Comparison of ENCODE assay signal across 8 cellular contexts in genomic region chr20:6007094-6007528, GRCh38. TPM values are rescaled to one million over a fixed set of nuclear protein-coding genes. Genes with fewer than 3 reads are reported as not detected.
DNase-seq lines count a peak whose midpoint lies in the region; ATAC-seq and TF ChIP-seq lines count a peak whose summit lies in the region.

No MANE protein-coding gene starts in this region.

- ATAC-seq in Right ventricle myocardium superior (ENCODE audit: poor library complexity) (no peak), HG03196 (IDR thresholded peaks at IDR 0.05; ENCODE audit: unreplicated experiment) (no peak), HG02884 (IDR thresholded peaks at IDR 0.05; ENCODE audit: unreplicated experiment) (no peak)
- ATAC-seq in activated naive CD8-positive, alpha-beta T cell treated with anti-CD3 and anti-CD28 coated beads, Interleukin-2, amount 50 U/mL, for 24 hours, result no peak

- no peaks in the 10 kb centered on the region for H3K9me3 Mint-ChIP-seq in activated naive CD8-positive, alpha-beta T cell treated with anti-CD3 and anti-CD28 coated beads, Interleukin-2, amount 50 U/mL, for 24 hours

- no peak for TF ChIP-seq POLR2A in uterus (IDR thresholded peaks at IDR 0.05)

- TF ChIP-seq CTCF in cardiac muscle cell (IDR thresholded peaks at IDR 0.05; ENCODE audit: low read depth, low read length) (no peak), liver (IDR thresholded peaks at IDR 0.05; ENCODE audit: low read depth, low read length, missing input control) (no peak), uterus (IDR thresholded peaks at IDR 0.05) (no peak)

- H3K4me3 Mint-ChIP-seq in activated naive CD8-positive, alpha-beta T cell treated with anti-CD3 and anti-CD28 coated beads, Interleukin-2, amount 50 U/mL, for 24 hours, result peak overlapping the region; percentile 95

- 7% methylated on average over 4 of the region's 4 CpGs for WGBS in liver

- no peak for TF ChIP-seq RAD21 in liver (IDR thresholded peaks at IDR 0.05)

- H3K36me3 ChIP-seq in cardiac muscle cell (peaks cover 26% of the 10 kb centered on the region), liver (ENCODE audit: control insufficient read depth in 4 of 4, insufficient read depth in 3 of 4, low read depth in 1 of 4, low read length in 3 of 4) (peaks cover 6 to 16% (median 11%) of the 10 kb centered on the region in 4 donors), uterus (no peaks in the 10 kb centered on the region)

- H3K4me1 ChIP-seq in cardiac muscle cell (ENCODE audit: low read depth) (peaks cover 13% of the 10 kb centered on the region), liver (ENCODE audit: control insufficient read depth in 4 of 4, insufficient read depth in 4 of 4, low read length in 3 of 4) (peaks cover 1 to 36% (median 28%) of the 10 kb centered on the region in 4 donors), uterus (no peaks in the 10 kb centered on the region)

- H3K9me3 ChIP-seq in cardiac muscle cell (ENCODE audit: low read depth), result no peaks in the 10 kb centered on the region
- H3K9me3 ChIP-seq in liver (ENCODE audit: control insufficient read depth in 4 of 4, low read length in 3 of 4), result no peaks in the 10 kb centered on the region
- H3K9me3 ChIP-seq in uterus, result no peaks in the 10 kb centered on the region

- H3K4me1 Mint-ChIP-seq in activated naive CD8-positive, alpha-beta T cell treated with anti-CD3 and anti-CD28 coated beads, Interleukin-2, amount 50 U/mL, for 24 hours, result peaks cover 27% of the 10 kb centered on the region

- no peaks in the 10 kb centered on the region for H3K27me3 ChIP-seq in cardiac muscle cell
- H3K27me3 ChIP-seq in liver (ENCODE audit: control insufficient read depth in 4 of 4, insufficient read depth in 4 of 4, low read length in 3 of 4), result no peaks in the 10 kb centered on the region
- no peaks in the 10 kb centered on the region for H3K27me3 ChIP-seq in uterus

- DNase-seq in cardiac muscle cell (ENCODE audit: low read depth in 1 of 2, low spot score in 1 of 2) (no peak), Right ventricle myocardium superior (no peak), uterus (no peak), NOMO-1 treated with DMSO at 0.1 percent for 48 hours (lab: John Stamatoyannopoulos, UW; ENCODE audit: unreplicated experiment) (no peak)
- no peak for DNase-seq in activated naive CD8-positive, alpha-beta T cell treated with anti-CD3 and anti-CD28 coated beads, Interleukin-2, amount 50 U/mL, for 24 hours

- peaks cover 25% of the 10 kb centered on the region for H3K36me3 Mint-ChIP-seq in activated naive CD8-positive, alpha-beta T cell treated with anti-CD3 and anti-CD28 coated beads, Interleukin-2, amount 50 U/mL, for 24 hours (ENCODE audit: low read depth)

- no peaks in the 10 kb centered on the region for H3K27me3 Mint-ChIP-seq in activated naive CD8-positive, alpha-beta T cell treated with anti-CD3 and anti-CD28 coated beads, Interleukin-2, amount 50 U/mL, for 24 hours

- H3K9ac ChIP-seq in liver (ENCODE audit: low read depth in 1 of 2, low read length in 2 of 2), result peak overlapping the region; percentile 85 to 96

- peak overlapping the region; percentile 90 for H3K27ac Mint-ChIP-seq in activated naive CD8-positive, alpha-beta T cell treated with anti-CD3 and anti-CD28 coated beads, Interleukin-2, amount 50 U/mL, for 24 hours

- intact Hi-C loops in Right ventricle myocardium superior (cut with DNase I), result no loop called here
- intact Hi-C loops in uterus (cut with DNase I; ENCODE audit: low total_unique reads), result no loop called here

- H3K27ac ChIP-seq in cardiac muscle cell (peak overlapping the region; percentile 95), liver (ENCODE audit: low read depth in 1 of 2, low read length in 2 of 2) (peak overlapping the region; percentile 54 to 84), uterus (peak overlapping the region; percentile 20 to 82)

- H3K4me3 ChIP-seq in cardiac muscle cell (peak overlapping the region; percentile 81), liver (ENCODE audit: low read depth in 1 of 3, low read length in 3 of 3) (peak overlapping the region; percentile 88 to 99 (median 95)), uterus (peak overlapping the region; percentile 30 to 90)

TF ChIP-seq in liver, 16 proteins besides CTCF, POLR2A, EP300 and RAD21:
- TF ChIP-seq TAF1 (conservative IDR thresholded peaks at IDR 0.05), result no peak
- TF ChIP-seq RXRA (IDR thresholded peaks at IDR 0.05), result no peak
- TF ChIP-seq, protein P1, sequence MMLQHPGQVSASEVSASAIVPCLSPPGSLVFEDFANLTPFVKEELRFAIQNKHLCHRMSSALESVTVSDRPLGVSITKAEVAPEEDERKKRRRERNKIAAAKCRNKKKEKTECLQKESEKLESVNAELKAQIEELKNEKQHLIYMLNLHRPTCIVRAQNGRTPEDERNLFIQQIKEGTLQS (IDR thresholded peaks at IDR 0.05), result no peak
- no peak for TF ChIP-seq HNF4G (IDR thresholded peaks at IDR 0.05)
- no peak for TF ChIP-seq GABPA (IDR thresholded peaks at IDR 0.05 in 1 of 2, conservative IDR thresholded peaks at IDR 0.05 in 1 of 2)
- no peak for TF ChIP-seq FOXA2 (IDR thresholded peaks at IDR 0.05)
- TF ChIP-seq HNF4A (conservative IDR thresholded peaks at IDR 0.05), result no peak
- TF ChIP-seq YY1 (IDR thresholded peaks at IDR 0.05), result no peak
- TF ChIP-seq JUND (IDR thresholded peaks at IDR 0.05), result no peak
- TF ChIP-seq EGR1 (IDR thresholded peaks at IDR 0.05; ENCODE audit: low read depth in 2 of 2), result no peak
- TF ChIP-seq FOXA1 (IDR thresholded peaks at IDR 0.05), result no peak
- TF ChIP-seq SP1 (IDR thresholded peaks at IDR 0.05), result no peak
- no peak for TF ChIP-seq NR2F2 (IDR thresholded peaks at IDR 0.05)
- TF ChIP-seq, protein P2, sequence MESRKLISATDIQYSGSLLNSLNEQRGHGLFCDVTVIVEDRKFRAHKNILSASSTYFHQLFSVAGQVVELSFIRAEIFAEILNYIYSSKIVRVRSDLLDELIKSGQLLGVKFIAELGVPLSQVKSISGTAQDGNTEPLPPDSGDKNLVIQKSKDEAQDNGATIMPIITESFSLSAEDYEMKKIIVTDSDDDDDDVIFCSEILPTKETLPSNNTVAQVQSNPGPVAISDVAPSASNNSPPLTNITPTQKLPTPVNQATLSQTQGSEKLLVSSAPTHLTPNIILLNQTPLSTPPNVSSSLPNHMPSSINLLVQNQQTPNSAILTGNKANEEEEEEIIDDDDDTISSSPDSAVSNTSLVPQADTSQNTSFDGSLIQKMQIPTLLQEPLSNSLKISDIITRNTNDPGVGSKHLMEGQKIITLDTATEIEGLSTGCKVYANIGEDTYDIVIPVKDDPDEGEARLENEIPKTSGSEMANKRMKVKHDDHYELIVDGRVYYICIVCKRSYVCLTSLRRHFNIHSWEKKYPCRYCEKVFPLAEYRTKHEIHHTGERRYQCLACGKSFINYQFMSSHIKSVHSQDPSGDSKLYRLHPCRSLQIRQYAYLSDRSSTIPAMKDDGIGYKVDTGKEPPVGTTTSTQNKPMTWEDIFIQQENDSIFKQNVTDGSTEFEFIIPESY (IDR thresholded peaks at IDR 0.05), result no peak
- TF ChIP-seq, protein P3, sequence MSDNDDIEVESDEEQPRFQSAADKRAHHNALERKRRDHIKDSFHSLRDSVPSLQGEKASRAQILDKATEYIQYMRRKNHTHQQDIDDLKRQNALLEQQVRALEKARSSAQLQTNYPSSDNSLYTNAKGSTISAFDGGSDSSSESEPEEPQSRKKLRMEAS (IDR thresholded peaks at IDR 0.05), result no peak
- TF ChIP-seq, protein P4, sequence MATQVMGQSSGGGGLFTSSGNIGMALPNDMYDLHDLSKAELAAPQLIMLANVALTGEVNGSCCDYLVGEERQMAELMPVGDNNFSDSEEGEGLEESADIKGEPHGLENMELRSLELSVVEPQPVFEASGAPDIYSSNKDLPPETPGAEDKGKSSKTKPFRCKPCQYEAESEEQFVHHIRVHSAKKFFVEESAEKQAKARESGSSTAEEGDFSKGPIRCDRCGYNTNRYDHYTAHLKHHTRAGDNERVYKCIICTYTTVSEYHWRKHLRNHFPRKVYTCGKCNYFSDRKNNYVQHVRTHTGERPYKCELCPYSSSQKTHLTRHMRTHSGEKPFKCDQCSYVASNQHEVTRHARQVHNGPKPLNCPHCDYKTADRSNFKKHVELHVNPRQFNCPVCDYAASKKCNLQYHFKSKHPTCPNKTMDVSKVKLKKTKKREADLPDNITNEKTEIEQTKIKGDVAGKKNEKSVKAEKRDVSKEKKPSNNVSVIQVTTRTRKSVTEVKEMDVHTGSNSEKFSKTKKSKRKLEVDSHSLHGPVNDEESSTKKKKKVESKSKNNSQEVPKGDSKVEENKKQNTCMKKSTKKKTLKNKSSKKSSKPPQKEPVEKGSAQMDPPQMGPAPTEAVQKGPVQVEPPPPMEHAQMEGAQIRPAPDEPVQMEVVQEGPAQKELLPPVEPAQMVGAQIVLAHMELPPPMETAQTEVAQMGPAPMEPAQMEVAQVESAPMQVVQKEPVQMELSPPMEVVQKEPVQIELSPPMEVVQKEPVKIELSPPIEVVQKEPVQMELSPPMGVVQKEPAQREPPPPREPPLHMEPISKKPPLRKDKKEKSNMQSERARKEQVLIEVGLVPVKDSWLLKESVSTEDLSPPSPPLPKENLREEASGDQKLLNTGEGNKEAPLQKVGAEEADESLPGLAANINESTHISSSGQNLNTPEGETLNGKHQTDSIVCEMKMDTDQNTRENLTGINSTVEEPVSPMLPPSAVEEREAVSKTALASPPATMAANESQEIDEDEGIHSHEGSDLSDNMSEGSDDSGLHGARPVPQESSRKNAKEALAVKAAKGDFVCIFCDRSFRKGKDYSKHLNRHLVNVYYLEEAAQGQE (IDR thresholded peaks at IDR 0.05), result no peak

RNA-seq across cellular contexts. Expression of gene CRLS1, which starts 1.2 kb away (rescaled TPM):
- 76.8 and 93.7 TPM in 2 replicates for total RNA-seq in cardiac muscle cell
- polyA plus RNA-seq in cardiac muscle cell, result 236 and 243 TPM in 2 replicates
- 93.5 TPM for total RNA-seq in Right ventricle myocardium superior
- 10 to 100 TPM; 51.9 to 58.9 TPM for total RNA-seq in liver
- polyA plus RNA-seq in liver, result 10 to 100 TPM; 72.7 to 72.8 TPM
- total RNA-seq in uterus, result 10 to 100 TPM; 42.5 to 89.1 (median 44.6) TPM

RNA-seq across cellular contexts. Expression of gene LRRN4, which starts 46.7 kb away (rescaled TPM):
- total RNA-seq in cardiac muscle cell, result 180 and 227 TPM in 2 replicates
- 135 and 173 TPM in 2 replicates for polyA plus RNA-seq in cardiac muscle cell
- total RNA-seq in Right ventricle myocardium superior, result not detected
- total RNA-seq in liver, result under 1 TPM; 0.14 to 0.17 TPM
- under 1 TPM; 0.15 to 0.18 TPM for polyA plus RNA-seq in liver
- 1 to 10 TPM in 1 of 4 donors, under 1 TPM in 1, not detected in 2; 0.73 to 1.2 TPM for total RNA-seq in uterus

RNA-seq across cellular contexts. Expression of gene MCM8, which starts 56.7 kb away (rescaled TPM):
- 7.2 and 9.4 TPM in 2 replicates for total RNA-seq in cardiac muscle cell
- polyA plus RNA-seq in cardiac muscle cell, result 1.5 and 4.5 TPM in 2 replicates
- 6.6 TPM for total RNA-seq in Right ventricle myocardium superior
- total RNA-seq in liver, result 10 to 100 TPM in 1 of 2 donors, 1 to 10 TPM in 1; 2.1 to 11.0 TPM
- polyA plus RNA-seq in liver, result under 1 TPM; 0.49 to 0.97 TPM
- 10 to 100 TPM in 1 of 4 donors, 1 to 10 TPM in 3; 3.8 to 10.9 (median 8.7) TPM for total RNA-seq in uterus

RNA-seq across cellular contexts. Expression of gene TRMT6, which starts 56.8 kb away (rescaled TPM):
- total RNA-seq in cardiac muscle cell (12.0 and 13.1 TPM in 2 replicates), Right ventricle myocardium superior (5.7 TPM), liver (1 to 10 TPM; 3.1 to 4.2 TPM), uterus (10 to 100 TPM in 1 of 4 donors, 1 to 10 TPM in 3; 1.8 to 11.9 (median 4.0) TPM)
- polyA plus RNA-seq in cardiac muscle cell (12.9 TPM in 2 replicates), liver (1 to 10 TPM; 3.9 to 6.2 TPM)

Comparison
In these comparisons a context has a peak if more than half of its experiments do, and no peak if none do; other contexts are left out.
1. RNA of gene LRRN4, which starts 46.7 kb away (total RNA-seq): 180 to 227 TPM in cardiac muscle cell; 0.73 to 1.2 TPM in uterus, 0.14 to 0.17 TPM in liver and not detected in Right ventricle myocardium superior (single experiment); every median in the first group is over 10 times any median in the second.
2. Peak in every context shown above with its lines, with median percentiles within 50 percentile points of each other: H3K27ac ChIP-seq and H3K4me3 ChIP-seq.